ENCODE assay signal across 17 cellular contexts in genomic region chr20:47346172-47346571, GRCh38. TPM values are rescaled to one million over a fixed set of nuclear protein-coding genes. Genes with fewer than 3 reads are reported as not detected.
DNase-seq lines count a peak whose midpoint lies in the region; ATAC-seq, FAIRE-seq and TF ChIP-seq lines count a peak whose summit lies in the region.
"Had no signal": no experiment of that assay in that cellular context is flagged by ENCODE, and none has a peak within 500 bp of the region (broad histone marks: within the 10 kb centered on the region; RNA-seq: fewer than 3 reads in every experiment).

No MANE protein-coding gene starts in this region.

- H3K36me3 ChIP-seq in RWPE2 (ENCODE audit: low read depth), result peaks cover 85% of the 10 kb centered on the region
- peaks cover 0 to 63% (median 5%) of the 10 kb centered on the region in 3 donors for H3K36me3 ChIP-seq in esophagus squamous epithelium
- peaks cover 49% of the 10 kb centered on the region for H3K36me3 ChIP-seq in WERI-Rb-1
- peaks cover 45% of the 10 kb centered on the region for H3K36me3 ChIP-seq in endodermal cell (ENCODE audit: control insufficient read depth, insufficient read depth, low read length)
- H3K36me3 ChIP-seq in kidney (ENCODE audit: control insufficient read depth in 1 of 2, insufficient read depth in 2 of 2, low read length in 2 of 2), result no peaks in the 10 kb centered on the region
- H3K36me3 ChIP-seq: ovary had no signal

- H3K4me1 Mint-ChIP-seq in T-helper 1 cell treated with Interleukin-12 subunit alpha and Interleukin-12 subunit beta and Interleukin-4 antibody, amounts not matched to agents 30 μg/mL and 1 μg/mL, for 36 hours (ENCODE audit: low read depth), result peaks cover 20% of the 10 kb centered on the region
- peaks cover 17 to 21% of the 10 kb centered on the region in 2 donors for H3K4me1 Mint-ChIP-seq in stimulated activated naive B cell treated with anti-CD40 and anti-IgM and Interleukin-4, amounts not matched to agents 10 μg/mL and 1 μg/mL and 100 μg/mL, for 72 hours
- peaks cover 5% of the 10 kb centered on the region for H3K4me1 Mint-ChIP-seq in endodermal cell

- peaks cover 24% of the 10 kb centered on the region for H3K36me3 Mint-ChIP-seq in T-helper 1 cell treated with Interleukin-12 subunit alpha and Interleukin-12 subunit beta and Interleukin-4 antibody, amounts not matched to agents 30 μg/mL and 1 μg/mL, for 36 hours (ENCODE audit: low read depth)
- peaks cover 18 to 37% of the 10 kb centered on the region in 2 donors for H3K36me3 Mint-ChIP-seq in stimulated activated naive B cell treated with anti-CD40 and anti-IgM and Interleukin-4, amounts not matched to agents 10 μg/mL and 1 μg/mL and 100 μg/mL, for 72 hours
- H3K36me3 Mint-ChIP-seq in endodermal cell (ENCODE audit: low read depth), result peaks cover 40% of the 10 kb centered on the region

- no peaks in the 10 kb centered on the region for H3K9me3 ChIP-seq in RWPE2 (ENCODE audit: severe bottlenecking)
- H3K9me3 ChIP-seq in esophagus squamous epithelium, result no peaks in the 10 kb centered on the region
- no peaks in the 10 kb centered on the region for H3K9me3 ChIP-seq in WERI-Rb-1 (ENCODE audit: severe bottlenecking)
- no peaks in the 10 kb centered on the region for H3K9me3 ChIP-seq in endodermal cell (ENCODE audit: control insufficient read depth, low read length)
- no peaks in the 10 kb centered on the region for H3K9me3 ChIP-seq in kidney (ENCODE audit: control insufficient read depth in 1 of 2, low read length in 2 of 2)
- H3K9me3 ChIP-seq: ovary, SJSA1 had no signal

- TF ChIP-seq CTCF in RWPE2 (IDR thresholded peaks at IDR 0.05; ENCODE audit: poor library complexity, severe bottlenecking), result no peak
- no peak for TF ChIP-seq CTCF in esophagus squamous epithelium (IDR thresholded peaks at IDR 0.05)
- TF ChIP-seq CTCF in WERI-Rb-1 (IDR thresholded peaks at IDR 0.05; ENCODE audit: low read depth, low read length), result no peak
- TF ChIP-seq CTCF in endodermal cell (conservative IDR thresholded peaks at IDR 0.05), result no peak
- TF ChIP-seq CTCF in kidney (IDR thresholded peaks at IDR 0.05; ENCODE audit: borderline replicate concordance, extremely low read depth, insufficient read depth), result no peak

- ATAC-seq in RWPE2 (ENCODE audit: low read depth), result no peak
- no peak for ATAC-seq in stimulated activated naive B cell treated with anti-CD40 and anti-IgM and Interleukin-4, amounts not matched to agents 10 μg/mL and 1 μg/mL and 100 μg/mL, for 72 hours (replicated peaks)

- no peak overlapping the region for H3K9ac ChIP-seq in endodermal cell (ENCODE audit: extremely low read depth, low read length, poor library complexity, severe bottlenecking)
- H3K9ac ChIP-seq in kidney (ENCODE audit: low read length in 2 of 2), result no peak overlapping the region

- intact Hi-C loops in esophagus squamous epithelium (cut with DNase I) (no loop called here), kidney (cut with DNase I) (no loop called here)

- DNase-seq in T-helper 1 cell, result no peak
- DNase-seq in RWPE2 (ENCODE audit: low spot score), result no peak
- no peak for DNase-seq in esophagus squamous epithelium (lab: John Stamatoyannopoulos, UW)
- DNase-seq in stimulated activated naive B cell treated with anti-CD40 and anti-IgM and Interleukin-4, amounts not matched to agents 10 μg/mL and 1 μg/mL and 100 μg/mL, for 72 hours, result no peak
- no peak for DNase-seq in WERI-Rb-1
- DNase-seq in endodermal cell, result no peak
- no peak for DNase-seq in kidney
- DNase-seq: activated CD4-positive, CD25-positive, alpha-beta regulatory T cell; effector memory CD4-positive, alpha-beta T cell; head of caudate nucleus; NCI-H1417; NCI-H524 treated with DMSO at 0.1 percent for 48 hours; ovary had no signal

- TF ChIP-seq POLR2A in esophagus squamous epithelium (IDR thresholded peaks at IDR 0.05), result no peak

- peak overlapping the region; percentile 0 for H3K27ac ChIP-seq in RWPE2 (ENCODE audit: poor library complexity, severe bottlenecking)
- peak overlapping the region in 3 of 4 donors; percentile 7 to 100 (median 20) for H3K27ac ChIP-seq in esophagus squamous epithelium
- H3K27ac ChIP-seq in WERI-Rb-1, result no peak overlapping the region
- H3K27ac ChIP-seq in endodermal cell (ENCODE audit: low read depth, low read length), result no peak overlapping the region
- peak overlapping the region in 1 of 2 donors; percentile 37 for H3K27ac ChIP-seq in kidney (ENCODE audit: low read depth in 2 of 2, low read length in 2 of 2)
- H3K27ac ChIP-seq: 22Rv1, ovary, SJSA1 had no signal

- H3K4me1 ChIP-seq in RWPE2 (ENCODE audit: insufficient read depth, poor library complexity, severe bottlenecking), result peaks cover 32% of the 10 kb centered on the region
- peaks cover 16 to 54% (median 36%) of the 10 kb centered on the region in 3 donors for H3K4me1 ChIP-seq in esophagus squamous epithelium
- peaks cover 25% of the 10 kb centered on the region for H3K4me1 ChIP-seq in endodermal cell (ENCODE audit: control insufficient read depth, insufficient read depth, low read length)
- peaks cover 36 to 44% of the 10 kb centered on the region in 2 donors for H3K4me1 ChIP-seq in kidney (ENCODE audit: control insufficient read depth in 1 of 2, insufficient read depth in 1 of 2, low read depth in 1 of 2, low read length in 2 of 2)

- no peak overlapping the region for H3K4me3 ChIP-seq in RWPE2 (ENCODE audit: severe bottlenecking)
- no peak overlapping the region for H3K4me3 ChIP-seq in esophagus squamous epithelium
- H3K4me3 ChIP-seq in WERI-Rb-1 (ENCODE audit: low read depth, low read length), result no peak overlapping the region
- H3K4me3 ChIP-seq in endodermal cell (ENCODE audit: low read length), result no peak overlapping the region
- no peak overlapping the region for H3K4me3 ChIP-seq in kidney (ENCODE audit: low read length in 2 of 2)
- H3K4me3 ChIP-seq: ovary, SJSA1 had no signal

- H3K27me3 ChIP-seq in RWPE2 (ENCODE audit: insufficient read depth, poor library complexity, severe bottlenecking) (no peaks in the 10 kb centered on the region), esophagus squamous epithelium (no peaks in the 10 kb centered on the region), WERI-Rb-1 (ENCODE audit: insufficient read depth, low read depth, severe bottlenecking) (no peaks in the 10 kb centered on the region), endodermal cell (ENCODE audit: control insufficient read depth, insufficient read depth, low read length, poor library complexity, severe bottlenecking) (no peaks in the 10 kb centered on the region)
- H3K27me3 ChIP-seq: ovary, SJSA1 had no signal

- no peak overlapping the region for H3K4me3 Mint-ChIP-seq in T-helper 1 cell treated with Interleukin-12 subunit alpha and Interleukin-12 subunit beta and Interleukin-4 antibody, amounts not matched to agents 30 μg/mL and 1 μg/mL, for 36 hours
- peak overlapping the region; percentile 26 to 41 for H3K4me3 Mint-ChIP-seq in stimulated activated naive B cell treated with anti-CD40 and anti-IgM and Interleukin-4, amounts not matched to agents 10 μg/mL and 1 μg/mL and 100 μg/mL, for 72 hours
- no peak overlapping the region for H3K4me3 Mint-ChIP-seq in endodermal cell

- 60 to 74% methylated on average over 1 to 2 of the region's 3 CpGs for WGBS in esophagus squamous epithelium, 2 donors
- 92 to 93% methylated on average over 2 to 3 of the region's 3 CpGs for WGBS in endodermal cell (ENCODE audit: insufficient coverage in 1 of 2, insufficient read length in 1 of 2), 2 experiments

- peak overlapping the region; percentile 49 for H3K27ac Mint-ChIP-seq in T-helper 1 cell treated with Interleukin-12 subunit alpha and Interleukin-12 subunit beta and Interleukin-4 antibody, amounts not matched to agents 30 μg/mL and 1 μg/mL, for 36 hours
- H3K27ac Mint-ChIP-seq in stimulated activated naive B cell treated with anti-CD40 and anti-IgM and Interleukin-4, amounts not matched to agents 10 μg/mL and 1 μg/mL and 100 μg/mL, for 72 hours, result peak overlapping the region; percentile 33
- H3K27ac Mint-ChIP-seq in endodermal cell, result no peak overlapping the region

- H3K9me3 Mint-ChIP-seq in T-helper 1 cell treated with Interleukin-12 subunit alpha and Interleukin-12 subunit beta and Interleukin-4 antibody, amounts not matched to agents 30 μg/mL and 1 μg/mL, for 36 hours, result no peaks in the 10 kb centered on the region
- H3K9me3 Mint-ChIP-seq in stimulated activated naive B cell treated with anti-CD40 and anti-IgM and Interleukin-4, amounts not matched to agents 10 μg/mL and 1 μg/mL and 100 μg/mL, for 72 hours, result no peaks in the 10 kb centered on the region
- H3K9me3 Mint-ChIP-seq in endodermal cell, result no peaks in the 10 kb centered on the region

- no peak for FAIRE-seq in kidney (lab: Jason Lieb, UNC)
- FAIRE-seq: D721Med had no signal

- H3K27me3 Mint-ChIP-seq in T-helper 1 cell treated with Interleukin-12 subunit alpha and Interleukin-12 subunit beta and Interleukin-4 antibody, amounts not matched to agents 30 μg/mL and 1 μg/mL, for 36 hours (ENCODE audit: low read depth), result no peaks in the 10 kb centered on the region
- no peaks in the 10 kb centered on the region for H3K27me3 Mint-ChIP-seq in stimulated activated naive B cell treated with anti-CD40 and anti-IgM and Interleukin-4, amounts not matched to agents 10 μg/mL and 1 μg/mL and 100 μg/mL, for 72 hours
- no peaks in the 10 kb centered on the region for H3K27me3 Mint-ChIP-seq in endodermal cell (ENCODE audit: insufficient read depth)

RNA-seq across cellular contexts. Expression of gene ZMYND8, which starts 10.3 kb away (rescaled TPM):
- 10 to 100 TPM; 21.5 to 26.3 (median 24.3) TPM for total RNA-seq in esophagus squamous epithelium
- total RNA-seq in endodermal cell, result 10 to 100 TPM; 85.0 to 99.9 TPM
- 47.1 TPM for polyA plus RNA-seq in endodermal cell (2013, experiment 1 of 2)
- polyA plus RNA-seq in endodermal cell (2013, experiment 2 of 2), result 46.3 TPM
- 37.5 TPM for total RNA-seq in kidney
- polyA plus RNA-seq in kidney (ENCODE audit: insufficient read depth, low read depth, low replicate concordance), result 10.5 TPM

Comparison
In these comparisons a context has a peak if more than half of its experiments do, and no peak if none do; other contexts are left out.
1. H3K4me3 Mint-ChIP-seq: peak in stimulated activated naive B cell treated with anti-CD40 and anti-IgM and Interleukin-4, amounts not matched to agents 10 μg/mL and 1 μg/mL and 100 μg/mL, for 72 hours (2 of 2); none in T-helper 1 cell treated with Interleukin-12 subunit alpha and Interleukin-12 subunit beta and Interleukin-4 antibody, amounts not matched to agents 30 μg/mL and 1 μg/mL, for 36 hours (single experiment) and endodermal cell (single experiment).
2. H3K27ac ChIP-seq: peak in RWPE2 (single experiment) and esophagus squamous epithelium (3 of 4); none in WERI-Rb-1 (single experiment) and endodermal cell (single experiment).